9 cellular contexts compared by ENCODE assay signal in genomic region chr19:38731654-38732301, GRCh38. TPM values are rescaled to one million over a fixed set of nuclear protein-coding genes. Genes with fewer than 3 reads are reported as not detected.
A peak's percentile ranks its signal among the peaks of the same experiment; 100 is the strongest.
DNase-seq lines count a peak whose midpoint lies in the region; ATAC-seq and TF ChIP-seq lines count a peak whose summit lies in the region.
"Had no signal": no experiment of that assay in that cellular context is flagged by ENCODE, and none has a peak within 500 bp of the region (broad histone marks: within the 10 kb centered on the region; RNA-seq: fewer than 3 reads in every experiment).

No MANE protein-coding gene starts in this region.

- H3K36me3 ChIP-seq in HCT116 (ENCODE audit: control insufficient read depth in 1 of 2, insufficient read depth in 2 of 2, low read length in 2 of 2): peaks cover 11 to 32% of the 10 kb centered on the region in 2 experiments; a peak in 3 of 4 replicates
- H3K36me3 ChIP-seq in RWPE2 (ENCODE audit: low read depth): peaks cover 38% of the 10 kb centered on the region
- peaks cover 45% of the 10 kb centered on the region for H3K36me3 ChIP-seq in right atrium auricular region
- H3K36me3 ChIP-seq in gastrocnemius medialis: peaks cover 0 to 40% of the 10 kb centered on the region in 2 donors

- H2AFZ ChIP-seq in HCT116 (ENCODE audit: low read depth, low read length, poor library complexity, severe bottlenecking): no peak overlapping the region

- RAD21 ChIA-PET in HCT116 (lab: Charles Lee; ENCODE audit: low non-redundant PET in 1 of 2, low total read pairs in 2 of 2, uncharacterized antibody in 2 of 2, unreplicated experiment in 2 of 2): no interaction called here

- H3K27me3 ChIP-seq in HCT116 (ENCODE audit: insufficient read depth, low read length) (no peaks in the 10 kb centered on the region), RWPE2 (ENCODE audit: insufficient read depth, poor library complexity, severe bottlenecking) (no peaks in the 10 kb centered on the region), right atrium auricular region (no peaks in the 10 kb centered on the region), gastrocnemius medialis (peaks cover 0 to 7% (median 0%) of the 10 kb centered on the region in 3 donors)

- POLR2A ChIA-PET in HCT116 (lab: Charles Lee): no interaction called here

- no peak overlapping the region for H3K9ac ChIP-seq in HCT116 (ENCODE audit: low read length)

- H3K27ac ChIP-seq in HCT116 (ENCODE audit: low read depth, low read length) (peak overlapping the region; percentile 30; the same call in 1 of the 2 replicates), RWPE2 (ENCODE audit: poor library complexity, severe bottlenecking) (peak overlapping the region; percentile 44), right atrium auricular region (peak overlapping the region; percentile 63 to 71), gastrocnemius medialis (peak overlapping the region; percentile 44 to 66 (median 52))

- H3K9me2 ChIP-seq in HCT116 (ENCODE audit: insufficient read depth): no peaks in the 10 kb centered on the region

- H3K4me3 ChIP-seq in HCT116 (replicated peaks in 1 of 2; ENCODE audit: low read depth in 1 of 2, low read length in 2 of 2) (no peak overlapping the region), RWPE2 (ENCODE audit: severe bottlenecking) (no peak overlapping the region), right atrium auricular region (no peak overlapping the region), gastrocnemius medialis (no peak overlapping the region)

- TF ChIP-seq POLR2A in HCT116 (IDR thresholded peaks at IDR 0.05; ENCODE audit: borderline replicate concordance, extremely low read depth, insufficient read depth, insufficient read length) (no peak), gastrocnemius medialis (IDR thresholded peaks at IDR 0.05) (no peak)

- CTCF ChIA-PET in HCT116 (lab: Charles Lee): no interaction called here

- no TSS peak for BruUV-seq in HCT116 (replicated peaks; lab: Mats Ljungman, UMichigan)

- TF ChIP-seq CTCF in HCT116 (IDR thresholded peaks at IDR 0.05 in 2 of 3, conservative IDR thresholded peaks at IDR 0.05 in 1 of 3; ENCODE audit: borderline replicate concordance in 1 of 3, insufficient read depth in 1 of 3, low read depth in 2 of 3, low read length in 2 of 3): no peak
- TF ChIP-seq CTCF in RWPE2 (IDR thresholded peaks at IDR 0.05; ENCODE audit: poor library complexity, severe bottlenecking): no peak
- TF ChIP-seq CTCF in right atrium auricular region (IDR thresholded peaks at IDR 0.05): no peak
- no peak for TF ChIP-seq CTCF in gastrocnemius medialis (IDR thresholded peaks at IDR 0.05 in 4 of 5, conservative IDR thresholded peaks at IDR 0.05 in 1 of 5)

- no peak for TF ChIP-seq RAD21 in HCT116 (IDR thresholded peaks at IDR 0.05; ENCODE audit: low read depth)

- no peak overlapping the region for H3K4me2 ChIP-seq in HCT116 (ENCODE audit: low read length)

- H4K20me1 ChIP-seq in HCT116 (ENCODE audit: insufficient read depth): 0 out of 2 replicates have a peak, but pooled peaks cover 3% of the 10 kb centered on the region

- no peaks in the 10 kb centered on the region for H3K9me3 ChIP-seq in HCT116 (ENCODE audit: control insufficient read depth in 1 of 2, insufficient read depth in 1 of 2, low read depth in 1 of 2, low read length in 2 of 2)
- no peaks in the 10 kb centered on the region for H3K9me3 ChIP-seq in RWPE2 (ENCODE audit: severe bottlenecking)
- H3K9me3 ChIP-seq in right atrium auricular region: no peaks in the 10 kb centered on the region
- no peaks in the 10 kb centered on the region for H3K9me3 ChIP-seq in gastrocnemius medialis

- DNase-seq in HCT116 (ENCODE audit: low read depth, low spot score) (no peak), RWPE2 (ENCODE audit: low spot score) (no peak), right atrium auricular region (ENCODE audit: low spot score) (no peak), gastrocnemius medialis (no peak), pons (ENCODE audit: low spot score) (no peak), OCI-M1 (lab: John Stamatoyannopoulos, UW) (no peak)
- DNase-seq in activated effector memory CD4-positive, alpha-beta T cell treated with Interleukin-2 at 50 U/mL for 16 hours: no peak
- no peak for DNase-seq in stimulated activated CD4-positive, alpha-beta T cell treated with anti-CD3 and anti-CD28 coated beads, Interleukin-2, amount 100 ng/mL, for 24 hours

- no peaks in the 10 kb centered on the region; the same call in 1 of the 2 replicates for H3K79me2 ChIP-seq in HCT116 (ENCODE audit: insufficient read depth, low read length)

- in situ Hi-C loops in gastrocnemius medialis (cut with MboI; ENCODE audit: low sequenced_read_pairs in 4 of 4): loop anchor here in 2 of 4 donors (25.0 kb wide), 1 partner anchor 181 kb away; the partner anchor contains the start of gene CCER2 (in 2 of the 2)

- intact Hi-C loops in HCT116 (cut with micrococcal nuclease) (loop anchor here (5.0 kb wide), 1 partner anchor 201 kb away; the partner anchor contains the start of genes MRPS12 and SARS2), gastrocnemius medialis (cut with DNase I; ENCODE audit: low total_unique reads) (loop anchor here (5.0 kb wide), 1 partner anchor 84 kb away; the partner anchor contains the start of gene ACTN4)

- H3K4me1 ChIP-seq in HCT116 (ENCODE audit: control insufficient read depth in 1 of 2, insufficient read depth in 2 of 2, low read length in 2 of 2): peaks cover 13 to 55% of the 10 kb centered on the region in 2 experiments; a peak in 3 of 4 replicates
- peaks cover 9% of the 10 kb centered on the region for H3K4me1 ChIP-seq in RWPE2 (ENCODE audit: insufficient read depth, poor library complexity, severe bottlenecking)
- peaks cover 0 to 74% of the 10 kb centered on the region in 2 donors for H3K4me1 ChIP-seq in right atrium auricular region
- peaks cover 8 to 14% of the 10 kb centered on the region in 2 donors for H3K4me1 ChIP-seq in gastrocnemius medialis

- ATAC-seq in HCT116 (no peak), RWPE2 (ENCODE audit: low read depth) (no peak), gastrocnemius medialis (peak in 1 of 2 donors; percentile 40)

TF ChIP-seq in HCT116, 20 proteins besides CTCF, POLR2A, EP300 and RAD21:
- TF ChIP-seq, protein P1, sequence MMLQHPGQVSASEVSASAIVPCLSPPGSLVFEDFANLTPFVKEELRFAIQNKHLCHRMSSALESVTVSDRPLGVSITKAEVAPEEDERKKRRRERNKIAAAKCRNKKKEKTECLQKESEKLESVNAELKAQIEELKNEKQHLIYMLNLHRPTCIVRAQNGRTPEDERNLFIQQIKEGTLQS (IDR thresholded peaks at IDR 0.05): no peak
- TF ChIP-seq EZH2phosphoT487 (IDR thresholded peaks at IDR 0.05; ENCODE audit: borderline replicate concordance) (no peak), POLR2AphosphoS5 (IDR thresholded peaks at IDR 0.05; ENCODE audit: low read depth, low read length) (peak; percentile 28; the same call in 1 of the 2 replicates)

RNA-seq across cellular contexts. Expression of gene CAPN12, which starts 12.5 kb away (rescaled TPM):
- total RNA-seq in HCT116 (2021; ENCODE audit: unreplicated experiment): 8.8 TPM
- polyA plus RNA-seq in HCT116 (2012): 8.6 and 10.4 TPM in 2 replicates
- under 1 TPM; 0.74 to 0.90 TPM for total RNA-seq in right atrium auricular region
- under 1 TPM in 1 of 4 donors, not detected in 3; 0.42 TPM for total RNA-seq in gastrocnemius medialis

RNA-seq across cellular contexts. Expression of gene LGALS7, which starts 41.5 kb away (rescaled TPM):
- total RNA-seq in HCT116 (2021; ENCODE audit: unreplicated experiment) (not detected), right atrium auricular region (not detected), gastrocnemius medialis (not detected)
- polyA plus RNA-seq in HCT116 (2012): not detected in 2 replicates
- total RNA-seq: kidney epithelial cell had no signal

RNA-seq across cellular contexts. Expression of gene LGALS7B, which starts 57.2 kb away (rescaled TPM):
- total RNA-seq in HCT116 (2021; ENCODE audit: unreplicated experiment): 2.4 TPM
- 1.4 and 2.0 TPM in 2 replicates for polyA plus RNA-seq in HCT116 (2012)
- total RNA-seq in right atrium auricular region: 1 to 10 TPM in 1 of 2 donors, not detected in 1; 1.8 TPM
- total RNA-seq in gastrocnemius medialis: not detected
- total RNA-seq: kidney epithelial cell had no signal
